In the genomic region with DNA sequence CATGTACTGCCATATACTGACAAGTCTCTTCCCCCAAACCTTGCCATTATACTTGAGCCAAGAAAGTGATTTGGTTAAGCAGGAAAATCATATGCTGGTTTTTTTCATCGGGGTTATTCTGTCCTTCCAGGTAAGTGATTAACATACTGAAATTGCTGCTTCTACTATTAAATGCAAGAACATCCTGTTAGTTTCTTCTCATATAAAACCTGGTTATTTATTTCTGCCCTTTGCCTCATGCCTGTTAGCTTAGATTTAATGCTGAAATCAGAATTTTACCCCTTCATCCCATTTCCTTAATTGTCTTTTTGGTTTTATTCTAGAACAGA, we compare ENCODE assay signal across 11 cellular contexts.
DNase-seq lines count a peak whose midpoint lies in the region; ATAC-seq, FAIRE-seq and TF ChIP-seq lines count a peak whose summit lies in the region.
"Had no signal": no experiment of that assay in that cellular context is flagged by ENCODE, and none has a peak within 500 bp of the region (broad histone marks: within the 10 kb centered on the region; RNA-seq: fewer than 3 reads in every experiment).

No MANE protein-coding gene starts in this region.

- CTCF ChIA-PET in endothelial cell of umbilical vein (lab: Charles Lee) = interaction anchor here (1.0 to 1.8 kb wide), 7 partner anchors 9 to 830 kb away, joined by 3 to 8 read pairs (median 4); no protein-coding TSS in a partner anchor
- CTCF ChIA-PET in HEK293T (lab: Yijun Ruan, JAX) = no interaction called here

- peak overlapping the region in 3 of 4 donors; percentile 25 to 79 (median 68) for H3K27ac ChIP-seq in Peyer's patch
- H3K27ac ChIP-seq in endothelial cell of umbilical vein (ENCODE audit: insufficient read depth, low read depth, low read length) = peak overlapping the region; percentile 12
- H3K27ac ChIP-seq in thoracic aorta = peak overlapping the region; percentile 9 to 39

- no peaks in the 10 kb centered on the region for H3K9me1 ChIP-seq in endothelial cell of umbilical vein (replicated peaks; ENCODE audit: control insufficient read depth, extremely low read depth, insufficient read depth, low read length)

- POLR2A ChIA-PET in endothelial cell of umbilical vein (lab: Charles Lee) = no interaction called here
- POLR2A ChIA-PET in HEK293T (lab: Yijun Ruan, JAX) = no interaction called here

- dilution Hi-C loops in endothelial cell of umbilical vein (cut with MboI; ENCODE audit: extremely low pct_ligation_motif_present, low sequenced_read_pairs) = no loop called here

- no peaks in the 10 kb centered on the region for H3K27me3 ChIP-seq in Peyer's patch
- H3K27me3 ChIP-seq in endothelial cell of umbilical vein (ENCODE audit: control insufficient read depth in 2 of 2, insufficient read depth in 2 of 2, low read length in 2 of 2) = no peaks in the 10 kb centered on the region
- no peaks in the 10 kb centered on the region for H3K27me3 ChIP-seq in mucosa of stomach (ENCODE audit: control insufficient read depth, insufficient read depth, low read length)
- no peaks in the 10 kb centered on the region for H3K27me3 ChIP-seq in thoracic aorta (replicated peaks; ENCODE audit: insufficient read depth)

- peak; percentile 21 for FAIRE-seq in endothelial cell of umbilical vein (lab: Jason Lieb, UNC)
- no peak for FAIRE-seq in RCC 7860 (lab: Jason Lieb, UNC)
- FAIRE-seq: islet of Langerhans had no signal

- no peaks in the 10 kb centered on the region for H4K20me1 ChIP-seq in endothelial cell of umbilical vein (replicated peaks; ENCODE audit: control insufficient read depth, extremely low read depth, insufficient read depth, low read length)

- TF ChIP-seq CTCF in Peyer's patch (IDR thresholded peaks at IDR 0.05) (no peak), endothelial cell of umbilical vein (IDR thresholded peaks at IDR 0.05; ENCODE audit: extremely low read depth in 1 of 2, insufficient read depth in 1 of 2, low read depth in 1 of 2, low read length in 2 of 2) (no peak), thoracic aorta (IDR thresholded peaks at IDR 0.05) (no peak)

- peak overlapping the region; percentile 79 for H3K4me2 ChIP-seq in endothelial cell of umbilical vein (ENCODE audit: insufficient read depth, low read length)
- H3K4me2 ChIP-seq: GM23338 had no signal

- ATAC-seq in thoracic aorta (ENCODE audit: insufficient number of reproducible peaks, low FRiP score, low read depth) (no peak), GM18517 (IDR thresholded peaks at IDR 0.05; ENCODE audit: unreplicated experiment) (no peak)
- ATAC-seq: GM23338 had no signal

- H3K79me2 ChIP-seq in endothelial cell of umbilical vein (ENCODE audit: control insufficient read depth, insufficient read depth, low read length) = peaks cover 54% of the 10 kb centered on the region

- H3K4me3 ChIP-seq in Peyer's patch (peak overlapping the region in 2 of 4 donors; percentile 25 to 35), endothelial cell of umbilical vein (replicated peaks in 1 of 3; ENCODE audit: insufficient read depth in 1 of 3, low read depth in 1 of 3, low read length in 3 of 3) (peak overlapping the region in 1 of 3 experiments; percentile 32), mucosa of stomach (ENCODE audit: low read length) (no peak overlapping the region), thoracic aorta (peak overlapping the region; percentile 48)
- H3K4me3 ChIP-seq: GM23338 had no signal

- H2AFZ ChIP-seq in endothelial cell of umbilical vein (ENCODE audit: low read depth, low read length) = no peak overlapping the region
- H2AFZ ChIP-seq: GM23338 had no signal

- no peaks in the 10 kb centered on the region for H3K36me3 ChIP-seq in Peyer's patch
- peaks cover 0 to 3% of the 10 kb centered on the region in 2 experiments for H3K36me3 ChIP-seq in endothelial cell of umbilical vein (ENCODE audit: control insufficient read depth in 2 of 2, extremely low read depth in 1 of 2, insufficient read depth in 2 of 2, low read length in 2 of 2)
- H3K36me3 ChIP-seq in mucosa of stomach (ENCODE audit: control insufficient read depth, insufficient read depth, low read length) = no peaks in the 10 kb centered on the region
- H3K36me3 ChIP-seq in thoracic aorta = no peaks in the 10 kb centered on the region

- no TSS peak for BruUV-seq in endothelial cell of umbilical vein (replicated peaks; lab: Mats Ljungman, UMichigan)

- TF ChIP-seq POLR2A in Peyer's patch (IDR thresholded peaks at IDR 0.05) = no peak
- no peak for TF ChIP-seq POLR2A in endothelial cell of umbilical vein (IDR thresholded peaks at IDR 0.05; ENCODE audit: low read depth, low read length)

- intact Hi-C loops in endothelial cell of umbilical vein (cut with micrococcal nuclease) = no loop called here

- H3K9ac ChIP-seq in endothelial cell of umbilical vein (replicated peaks; ENCODE audit: extremely low read depth, insufficient read depth, low read length) (no peak overlapping the region), mucosa of stomach (ENCODE audit: low read length) (peak overlapping the region; percentile 35)

- H3K4me1 ChIP-seq in Peyer's patch = peaks cover 0 to 22% (median 0%) of the 10 kb centered on the region in 4 donors
- peaks cover 20% of the 10 kb centered on the region for H3K4me1 ChIP-seq in endothelial cell of umbilical vein (ENCODE audit: control insufficient read depth, extremely low read depth, insufficient read depth, low read length)
- H3K4me1 ChIP-seq in mucosa of stomach (ENCODE audit: control insufficient read depth, insufficient read depth, low read length) = peaks cover 28% of the 10 kb centered on the region
- peaks cover 16 to 48% of the 10 kb centered on the region in 2 donors for H3K4me1 ChIP-seq in thoracic aorta (ENCODE audit: control insufficient read depth in 1 of 2, low read depth in 2 of 2)

- DNase-seq in Peyer's patch (no peak), endothelial cell of umbilical vein (ENCODE audit: low read depth, low spot score) (no peak), thoracic aorta (ENCODE audit: low spot score) (no peak), NCI-H146 treated with DMSO at 0.1 percent for 48 hours (lab: John Stamatoyannopoulos, UW; ENCODE audit: unreplicated experiment) (no peak), RCC 7860 (ENCODE audit: low spot score) (no peak), HEK293T (ENCODE audit: extremely low spot score) (no peak)
- DNase-seq: activated naive CD4-positive, alpha-beta T cell treated with anti-CD3 and anti-CD28 coated beads, Interleukin-2, amount 50 U/mL, for 16 hours had no signal

- no peaks in the 10 kb centered on the region for H3K9me3 ChIP-seq in Peyer's patch
- no peaks in the 10 kb centered on the region for H3K9me3 ChIP-seq in endothelial cell of umbilical vein (replicated peaks; ENCODE audit: control insufficient read depth, insufficient read depth, low read length)
- H3K9me3 ChIP-seq in mucosa of stomach (ENCODE audit: control insufficient read depth, low read length) = no peaks in the 10 kb centered on the region
- H3K9me3 ChIP-seq in thoracic aorta = no peaks in the 10 kb centered on the region

TF ChIP-seq in endothelial cell of umbilical vein, 7 proteins besides CTCF, POLR2A, EP300 and RAD21:
- no peak for TF ChIP-seq POLR2AphosphoS5 (IDR thresholded peaks at IDR 0.05; ENCODE audit: insufficient read depth, low read depth, low read length)
- TF ChIP-seq MYC (IDR thresholded peaks at IDR 0.05; ENCODE audit: low read depth, low read length) = no peak
- no peak for TF ChIP-seq JUN (IDR thresholded peaks at IDR 0.05; ENCODE audit: borderline replicate concordance, insufficient read depth, insufficient read length, low read depth)
TF ChIP-seq in endothelial cell of umbilical vein: peak in this region for 0.

TF ChIP-seq in HEK293T, 16 proteins besides CTCF, POLR2A, EP300 and RAD21:
- TF ChIP-seq ARNT (IDR thresholded peaks at IDR 0.05) (no peak), ZNF384 (IDR thresholded peaks at IDR 0.05) (no peak), FOXA1 (IDR thresholded peaks at IDR 0.05) (no peak), FOXK2 (IDR thresholded peaks at IDR 0.05) (no peak), CTBP1 (IDR thresholded peaks at IDR 0.05; ENCODE audit: borderline replicate concordance) (no peak), BHLHE40 (IDR thresholded peaks at IDR 0.05; ENCODE audit: borderline replicate concordance) (no peak), SUZ12 (IDR thresholded peaks at IDR 0.05) (no peak), HDGF (IDR thresholded peaks at IDR 0.05; ENCODE audit: borderline replicate concordance) (no peak), NFRKB (IDR thresholded peaks at IDR 0.05) (no peak), FOXM1 (IDR thresholded peaks at IDR 0.05; ENCODE audit: borderline replicate concordance) (no peak), SP1 (IDR thresholded peaks at IDR 0.05) (no peak), L3MBTL2 (conservative IDR thresholded peaks at IDR 0.05) (no peak), LEF1 (IDR thresholded peaks at IDR 0.05; ENCODE audit: borderline replicate concordance) (no peak), TARDBP (IDR thresholded peaks at IDR 0.05) (no peak), ELF4 (IDR thresholded peaks at IDR 0.05) (no peak)
- TF ChIP-seq, protein P1, sequence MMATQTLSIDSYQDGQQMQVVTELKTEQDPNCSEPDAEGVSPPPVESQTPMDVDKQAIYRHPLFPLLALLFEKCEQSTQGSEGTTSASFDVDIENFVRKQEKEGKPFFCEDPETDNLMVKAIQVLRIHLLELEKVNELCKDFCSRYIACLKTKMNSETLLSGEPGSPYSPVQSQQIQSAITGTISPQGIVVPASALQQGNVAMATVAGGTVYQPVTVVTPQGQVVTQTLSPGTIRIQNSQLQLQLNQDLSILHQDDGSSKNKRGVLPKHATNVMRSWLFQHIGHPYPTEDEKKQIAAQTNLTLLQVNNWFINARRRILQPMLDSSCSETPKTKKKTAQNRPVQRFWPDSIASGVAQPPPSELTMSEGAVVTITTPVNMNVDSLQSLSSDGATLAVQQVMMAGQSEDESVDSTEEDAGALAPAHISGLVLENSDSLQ (IDR thresholded peaks at IDR 0.05) = no peak

Comparison
In these comparisons a context has a peak if more than half of its experiments do, and no peak if none do; other contexts are left out.
1. H3K27ac ChIP-seq: peak in every context shown above with its lines; median percentile 68 in Peyer's patch; 24 in thoracic aorta; 12 in endothelial cell of umbilical vein.